Comparison of ENCODE assay signal across 9 cellular contexts in genomic region chr13:48578516-48579166, GRCh38. TPM values are rescaled to one million over a fixed set of nuclear protein-coding genes. Genes with fewer than 3 reads are reported as not detected.
DNase-seq lines count a peak whose midpoint lies in the region; ATAC-seq and TF ChIP-seq lines count a peak whose summit lies in the region.
"Had no signal": no experiment of that assay in that cellular context is flagged by ENCODE, and none has a peak within 500 bp of the region (broad histone marks: within the 10 kb centered on the region; RNA-seq: fewer than 3 reads in every experiment).

No MANE protein-coding gene starts in this region.

- POLR2A ChIA-PET in OCI-LY7 (lab: Charles Lee), result interaction anchor here (0.7 to 2.4 kb wide), 10 partner anchors 8 to 718 kb away, joined by 3 to 19 read pairs (median 5); partner anchors contain the start of gene RCBTB2

- TF ChIP-seq POLR2A in sigmoid colon (IDR thresholded peaks at IDR 0.05), result no peak
- no peak for TF ChIP-seq POLR2A in gastrocnemius medialis (IDR thresholded peaks at IDR 0.05)

- no peaks in the 10 kb centered on the region for H4K20me1 ChIP-seq in OCI-LY7 (ENCODE audit: insufficient read depth, low read length)

- no peak for TF ChIP-seq EP300 in sigmoid colon (IDR thresholded peaks at IDR 0.05)

- peak overlapping the region; percentile 40 for H3K4me3 ChIP-seq in OCI-LY7 (ENCODE audit: low read depth, low read length, poor library complexity, severe bottlenecking)
- no peak overlapping the region for H3K4me3 ChIP-seq in sigmoid colon
- H3K4me3 ChIP-seq in gastrocnemius medialis, result no peak overlapping the region
- H3K4me3 ChIP-seq: SK-N-MC had no signal

- no peaks in the 10 kb centered on the region for H3K27me3 ChIP-seq in sigmoid colon
- no peaks in the 10 kb centered on the region for H3K27me3 ChIP-seq in gastrocnemius medialis

- WGBS in sigmoid colon, 2 donors, result 78 to 85% methylated on average over 3 of the region's 3 CpGs

- in situ Hi-C loops in gastrocnemius medialis (cut with MboI; ENCODE audit: low sequenced_read_pairs in 4 of 4), result loop anchor here (10.0 to 25.0 kb wide), 5 partner anchors 84 to 441 kb away; partner anchors contain the start of gene LPAR6 (in 1 of the 4)

- H3K9me3 ChIP-seq in OCI-LY7 (ENCODE audit: low read length) (no peaks in the 10 kb centered on the region), sigmoid colon (no peaks in the 10 kb centered on the region), gastrocnemius medialis (no peaks in the 10 kb centered on the region)

- H3K4me2 ChIP-seq in OCI-LY7 (ENCODE audit: low read length), result peak overlapping the region; percentile 71

- H3K27me3 Mint-ChIP-seq in activated naive CD4-positive, alpha-beta T cell treated with anti-CD3 and anti-CD28 coated beads for 36 hours (ENCODE audit: low read depth), result peaks cover 3% of the 10 kb centered on the region

- H3K36me3 ChIP-seq in OCI-LY7 (ENCODE audit: insufficient read depth, low read length) (no peaks in the 10 kb centered on the region), sigmoid colon (no peaks in the 10 kb centered on the region), gastrocnemius medialis (no peaks in the 10 kb centered on the region)

- H3K4me1 ChIP-seq in OCI-LY7 (ENCODE audit: insufficient read depth, low read length, poor library complexity, severe bottlenecking) (peaks cover 51% of the 10 kb centered on the region), sigmoid colon (peaks cover 0 to 5% (median 0%) of the 10 kb centered on the region in 4 donors), gastrocnemius medialis (peaks cover 0 to 9% of the 10 kb centered on the region in 2 donors)

- H3K27ac ChIP-seq in OCI-LY7 (ENCODE audit: low read depth, low read length, poor library complexity, severe bottlenecking), result peak overlapping the region; percentile 65
- peak overlapping the region in 3 of 4 donors; percentile 42 to 45 (median 42) for H3K27ac ChIP-seq in sigmoid colon
- no peak overlapping the region for H3K27ac ChIP-seq in gastrocnemius medialis
- H3K27ac ChIP-seq: SK-N-MC had no signal

- no peak overlapping the region for H3K4me3 Mint-ChIP-seq in activated naive CD4-positive, alpha-beta T cell treated with anti-CD3 and anti-CD28 coated beads for 36 hours

- TF ChIP-seq CTCF in OCI-LY7 (conservative IDR thresholded peaks at IDR 0.05; ENCODE audit: low read length), result peak; percentile 52
- no peak for TF ChIP-seq CTCF in sigmoid colon (IDR thresholded peaks at IDR 0.05)
- no peak for TF ChIP-seq CTCF in gastrocnemius medialis (IDR thresholded peaks at IDR 0.05 in 4 of 5, conservative IDR thresholded peaks at IDR 0.05 in 1 of 5)

- H3K79me2 ChIP-seq in OCI-LY7 (ENCODE audit: insufficient read depth, low read depth, low read length), result no peaks in the 10 kb centered on the region

- DNase-seq in OCI-LY7 (ENCODE audit: low spot score) (peak; percentile 45), sigmoid colon (no peak), T1000 (lab: John Stamatoyannopoulos, UW) (no peak), A172 (ENCODE audit: low spot score) (no peak), gastrocnemius medialis (no peak)
- no peak for DNase-seq in activated naive CD4-positive, alpha-beta T cell treated with anti-CD3 and anti-CD28 coated beads for 36 hours

- no peak overlapping the region for H3K27ac Mint-ChIP-seq in activated naive CD4-positive, alpha-beta T cell treated with anti-CD3 and anti-CD28 coated beads for 36 hours

- H2AFZ ChIP-seq in OCI-LY7 (ENCODE audit: low read length), result no peak overlapping the region

- CTCF ChIA-PET in OCI-LY7 (lab: Charles Lee; ENCODE audit: unreplicated experiment), result interaction anchor here (0.6 to 1.3 kb wide), 7 partner anchors 9 to 541 kb away, joined by 3 to 6 read pairs (median 4); partner anchors contain the start of gene NUDT15
- CTCF ChIA-PET in activated naive CD4-positive, alpha-beta T cell treated with anti-CD3 and anti-CD28 coated beads for 36 hours (lab: Charles Lee), result interaction anchor here (0.6 to 5.5 kb wide), 13 partner anchors 11 to 456 kb away, joined by 3 to 106 read pairs (median 4); no protein-coding TSS in a partner anchor

- BruUV-seq in OCI-LY7 (replicated peaks; lab: Mats Ljungman, UMichigan), result no TSS peak

- H3K9me2 ChIP-seq in OCI-LY7 (ENCODE audit: insufficient read depth, low read length), result no peaks in the 10 kb centered on the region

- no peaks in the 10 kb centered on the region for H3K36me3 Mint-ChIP-seq in activated naive CD4-positive, alpha-beta T cell treated with anti-CD3 and anti-CD28 coated beads for 36 hours (ENCODE audit: low read depth)

- H3K4me1 Mint-ChIP-seq in activated naive CD4-positive, alpha-beta T cell treated with anti-CD3 and anti-CD28 coated beads for 36 hours (ENCODE audit: low read depth), result peaks cover 5% of the 10 kb centered on the region

- ATAC-seq in GM19324 (IDR thresholded peaks at IDR 0.05; ENCODE audit: low FRiP score, unreplicated experiment) (peak; percentile 50), HG02852 (IDR thresholded peaks at IDR 0.05; ENCODE audit: unreplicated experiment) (peak; percentile 49), gastrocnemius medialis (no peak)

- intact Hi-C loops in OCI-LY7 (cut with micrococcal nuclease; ENCODE audit: unreplicated experiment), result loop anchor here (1.0 to 10.0 kb wide), 5 partner anchors 16 to 1046 kb away; partner anchors contain the start of genes ARL11 and RCBTB2
- intact Hi-C loops in sigmoid colon (cut with DNase I), result no loop called here
- intact Hi-C loops in activated naive CD4-positive, alpha-beta T cell treated with anti-CD3 and anti-CD28 coated beads for 36 hours (cut with micrococcal nuclease), result loop anchor here (10.0 kb wide), 1 partner anchor 544 kb away; the partner anchor contains the start of gene NUDT15
- intact Hi-C loops in gastrocnemius medialis (cut with DNase I; ENCODE audit: low total_unique reads), result loop anchor here (5.0 kb wide), 1 partner anchor 86 kb away; no protein-coding TSS in a partner anchor

- H3K9me3 Mint-ChIP-seq in activated naive CD4-positive, alpha-beta T cell treated with anti-CD3 and anti-CD28 coated beads for 36 hours, result peaks cover 3% of the 10 kb centered on the region

RNA-seq across cellular contexts. Expression of gene RCBTB2, which starts 45.8 kb away (rescaled TPM):
- total RNA-seq in OCI-LY7 (2014; rRNA removed; shearing (Covaris generic)), result 4.4 and 9.0 TPM in 2 replicates
- 7.2 and 7.3 TPM in 2 replicates for total RNA-seq in OCI-LY7 (2022)
- 10 to 100 TPM in 3 of 4 donors, 1 to 10 TPM in 1; 8.6 to 21.9 (median 14.9) TPM for total RNA-seq in sigmoid colon
- polyA plus RNA-seq in sigmoid colon, result 1 to 10 TPM; 4.2 to 9.9 (median 4.8) TPM
- 1.4 and 7.7 TPM in 2 replicates for total RNA-seq in A172 (2014; rRNA removed; shearing (Covaris generic))
- 1 to 10 TPM; 1.2 to 1.4 TPM for total RNA-seq in activated naive CD4-positive, alpha-beta T cell treated with anti-CD3 and anti-CD28 coated beads for 36 hours
- total RNA-seq in gastrocnemius medialis, result 1 to 10 TPM; 1.7 to 9.1 (median 7.6) TPM

Comparison
In these comparisons a context has a peak if more than half of its experiments do, and no peak if none do; other contexts are left out.
1. ATAC-seq: peak in GM19324 (single experiment) and HG02852 (single experiment); none in gastrocnemius medialis (0 of 2).
2. H3K27ac ChIP-seq: peak in OCI-LY7 (single experiment) and sigmoid colon (3 of 4); none in gastrocnemius medialis (0 of 4).